ENCODE assay signal across 17 cellular contexts in genomic region chr13:51906581-51906980, GRCh38. TPM values are rescaled to one million over a fixed set of nuclear protein-coding genes. Genes with fewer than 3 reads are reported as not detected.
DNase-seq lines count a peak whose midpoint lies in the region; FAIRE-seq and TF ChIP-seq lines count a peak whose summit lies in the region.
"Had no signal": no experiment of that assay in that cellular context is flagged by ENCODE, and none has a peak within 500 bp of the region (broad histone marks: within the 10 kb centered on the region; RNA-seq: fewer than 3 reads in every experiment).

No MANE protein-coding gene starts in this region.

- peak; percentile 52 for FAIRE-seq in bronchial epithelial cell (lab: Jason Lieb, UNC)
- FAIRE-seq: GM12891 had no signal

- no peak overlapping the region for H3K4me3 ChIP-seq in bronchial epithelial cell (ENCODE audit: low read depth, low read length)

- H3K27me3 ChIP-seq in bronchial epithelial cell (ENCODE audit: control insufficient read depth, insufficient read depth, low read length), result peaks cover 2% of the 10 kb centered on the region

- no peaks in the 10 kb centered on the region for H3K9me3 Mint-ChIP-seq in progenitor cell of endocrine pancreas (ENCODE audit: low read depth)
- H3K9me3 Mint-ChIP-seq: CD14-positive monocyte; dendritic cell treated with granulocyte-macrophage colony-stimulating factor and Interleukin-4, amounts not matched to agents 40 ng/mL and 50 ng/mL, for 4 days had no signal

- no peaks in the 10 kb centered on the region for H3K27me3 Mint-ChIP-seq in progenitor cell of endocrine pancreas

- no peaks in the 10 kb centered on the region for H3K36me3 ChIP-seq in bronchial epithelial cell (ENCODE audit: control insufficient read depth, insufficient read depth, low read length)

- peaks cover 5% of the 10 kb centered on the region for H3K36me3 Mint-ChIP-seq in progenitor cell of endocrine pancreas (ENCODE audit: insufficient read depth)
- H3K36me3 Mint-ChIP-seq: CD14-positive monocyte had no signal

- TF ChIP-seq CTCF in bronchial epithelial cell (IDR thresholded peaks at IDR 0.05; ENCODE audit: insufficient read depth, low read length, severe bottlenecking), result no peak
- TF ChIP-seq CTCF in progenitor cell of endocrine pancreas (IDR thresholded peaks at IDR 0.05; ENCODE audit: unreplicated experiment), result no peak

- H3K4me1 Mint-ChIP-seq in progenitor cell of endocrine pancreas (ENCODE audit: low read depth), result no peaks in the 10 kb centered on the region

- H3K4me3 Mint-ChIP-seq in progenitor cell of endocrine pancreas (ENCODE audit: low read depth), result no peak overlapping the region
- H3K4me3 Mint-ChIP-seq: activated CD8-positive, alpha-beta T cell treated with anti-CD3 and anti-CD28 coated beads, Interleukin-2, amount 10 ng/mL, durations not matched to agents 7 days and 5 days; CD14-positive monocyte; dendritic cell treated with granulocyte-macrophage colony-stimulating factor and Interleukin-4, amounts not matched to agents 40 ng/mL and 50 ng/mL, for 4 days had no signal

- H3K27ac Mint-ChIP-seq in progenitor cell of endocrine pancreas, result no peak overlapping the region
- H3K27ac Mint-ChIP-seq: activated CD8-positive, alpha-beta T cell treated with anti-CD3 and anti-CD28 coated beads, Interleukin-2, amount 10 ng/mL, durations not matched to agents 7 days and 5 days; CD14-positive monocyte; dendritic cell treated with granulocyte-macrophage colony-stimulating factor and Interleukin-4, amounts not matched to agents 40 ng/mL and 50 ng/mL, for 4 days had no signal

- DNase-seq in NCI-H1105 treated with DMSO at 0.1 percent for 48 hours (lab: John Stamatoyannopoulos, UW) (peak; percentile 30), NCI-H1105 (lab: John Stamatoyannopoulos, UW) (no peak), NCI-H146 treated with DMSO at 0.1 percent for 48 hours (lab: John Stamatoyannopoulos, UW; ENCODE audit: unreplicated experiment) (peak; percentile 90), bronchial epithelial cell (ENCODE audit: low read depth) (no peak), renal cortical epithelial cell (ENCODE audit: low read depth) (peak; percentile 20), NCI-H1930 (lab: John Stamatoyannopoulos, UW) (no peak), progenitor cell of endocrine pancreas (ENCODE audit: low spot score, unreplicated experiment) (no peak)
- no peak for DNase-seq in activated T-cell treated with anti-CD3 and anti-CD28 coated beads, Interleukin-2, amount 50 U/mL, for 1 hour
- DNase-seq: activated CD8-positive, alpha-beta T cell treated with anti-CD3 and anti-CD28 coated beads, Interleukin-2, amount 10 ng/mL, durations not matched to agents 7 days and 5 days; NCI-H2107 had no signal

RNA-seq across cellular contexts. Expression of gene CCDC70, which starts 44.8 kb away (rescaled TPM):
- total RNA-seq in bronchial epithelial cell, result not detected in 2 replicates
- total RNA-seq in renal cortical epithelial cell, result not detected in 2 replicates
- not detected in 2 replicates for total RNA-seq in progenitor cell of endocrine pancreas
- total RNA-seq: activated CD8-positive, alpha-beta T cell treated with anti-CD3 and anti-CD28 coated beads, Interleukin-2, amount 10 ng/mL, durations not matched to agents 7 days and 5 days; Daoy; esophagus mucosa; kidney epithelial cell; SK-MEL-5 had no signal

Comparison
In these comparisons a context has a peak if more than half of its experiments do, and no peak if none do; other contexts are left out.
1. DNase-seq: peak in NCI-H1105 treated with DMSO at 0.1 percent for 48 hours (single experiment), NCI-H146 treated with DMSO at 0.1 percent for 48 hours (single experiment) and renal cortical epithelial cell (single experiment); none in NCI-H1105 (single experiment), bronchial epithelial cell (single experiment), activated T-cell treated with anti-CD3 and anti-CD28 coated beads, Interleukin-2, amount 50 U/mL, for 1 hour (single experiment), NCI-H1930 (0 of 2) and progenitor cell of endocrine pancreas (single experiment).